Comparison of ENCODE assay signal across 19 cellular contexts in genomic region chr2:211204456-211204855, GRCh38.
DNase-seq lines count a peak whose midpoint lies in the region; ATAC-seq and TF ChIP-seq lines count a peak whose summit lies in the region.
"Had no signal": no experiment of that assay in that cellular context is flagged by ENCODE, and none has a peak within 500 bp of the region (broad histone marks: within the 10 kb centered on the region; RNA-seq: fewer than 3 reads in every experiment).

No MANE protein-coding gene starts in this region.

- H3K4me3 ChIP-seq in upper lobe of left lung = no peak overlapping the region
- H3K4me3 ChIP-seq: gastroesophageal sphincter, tibial nerve had no signal

- TF ChIP-seq CTCF in upper lobe of left lung (IDR thresholded peaks at IDR 0.05) = no peak

- no peak for TF ChIP-seq EP300 in upper lobe of left lung (IDR thresholded peaks at IDR 0.05)

- DNase-seq in OCI-M1 (lab: John Stamatoyannopoulos, UW) (peak; percentile 32), superior temporal gyrus (ENCODE audit: extremely low spot score) (no peak), upper lobe of left lung (no peak)
- DNase-seq in central memory CD4-positive, alpha-beta T cell = no peak
- DNase-seq: activated CD4-positive, alpha-beta memory T cell treated with anti-CD3 and anti-CD28 coated beads, Interleukin-2, amount 10 ng/mL, durations not matched to agents 7 days and 5 days; activated naive CD8-positive, alpha-beta T cell treated with anti-CD3 and anti-CD28 coated beads, Interleukin-2, amount 10 ng/mL, durations not matched to agents 7 days and 5 days; dermis blood vessel endothelial cell; GF-D8; KG1; NCI-H1105 treated with DMSO at 0.1 percent for 48 hours; stimulated activated naive CD4-positive, alpha-beta T cell had no signal

- H3K4me1 ChIP-seq in upper lobe of left lung = no peaks in the 10 kb centered on the region
- H3K4me1 ChIP-seq: gastroesophageal sphincter, tibial nerve had no signal

- H3K9me3 ChIP-seq in upper lobe of left lung = no peaks in the 10 kb centered on the region
- H3K9me3 ChIP-seq: gastroesophageal sphincter, neutrophil, tibial nerve had no signal

- ATAC-seq in GM18909 (IDR thresholded peaks at IDR 0.05; ENCODE audit: poor library complexity, unreplicated experiment) (peak; percentile 26), GM21576 (IDR thresholded peaks at IDR 0.05; ENCODE audit: unreplicated experiment) (peak; percentile 41), HG03064 (IDR thresholded peaks at IDR 0.05; ENCODE audit: low read depth, unreplicated experiment) (peak; percentile 5), upper lobe of left lung (ENCODE audit: low FRiP score in 2 of 2) (no peak)
- ATAC-seq: gastroesophageal sphincter had no signal

- no peak overlapping the region for H3K27ac ChIP-seq in upper lobe of left lung
- H3K27ac ChIP-seq: brain microvascular endothelial cell, gastroesophageal sphincter, neutrophil, tibial nerve, VCaP had no signal

- H3K27me3 ChIP-seq in upper lobe of left lung = no peaks in the 10 kb centered on the region
- H3K27me3 ChIP-seq: brain microvascular endothelial cell, gastroesophageal sphincter, neutrophil, tibial nerve had no signal

- 69 to 74% methylated on average over 2 of the region's 2 CpGs for WGBS in upper lobe of left lung, 2 donors

- H3K36me3 ChIP-seq in upper lobe of left lung = no peaks in the 10 kb centered on the region
- H3K36me3 ChIP-seq: brain microvascular endothelial cell, gastroesophageal sphincter, neutrophil, tibial nerve had no signal

- no peak for TF ChIP-seq POLR2A in upper lobe of left lung (IDR thresholded peaks at IDR 0.05)

Comparison
In these comparisons a context has a peak if more than half of its experiments do, and no peak if none do; other contexts are left out.
1. ATAC-seq: peak in GM18909 (single experiment), GM21576 (single experiment) and HG03064 (single experiment); none in upper lobe of left lung (0 of 2).